In genomic region chr3:59392116-59392515, GRCh38 we compare ENCODE assay signal across 1 cellular context.
TF ChIP-seq lines count a peak whose summit lies in the region.

No MANE protein-coding gene starts in this region.

TF ChIP-seq in H1, 55 proteins besides CTCF, POLR2A, EP300 and RAD21:
- no peak for TF ChIP-seq TCF12 (IDR thresholded peaks at IDR 0.05; ENCODE audit: low read depth, low read length)
- no peak for TF ChIP-seq TAF1 (IDR thresholded peaks at IDR 0.05; ENCODE audit: low read depth, low read length)
- TF ChIP-seq POLR2AphosphoS5 (IDR thresholded peaks at IDR 0.05; ENCODE audit: low read depth, low read length), result no peak
- no peak for TF ChIP-seq NANOG (IDR thresholded peaks at IDR 0.05; ENCODE audit: insufficient read depth, low read depth, low read length, poor library complexity, severe bottlenecking)
- TF ChIP-seq CREB1 (IDR thresholded peaks at IDR 0.05), result no peak
- TF ChIP-seq TBP (IDR thresholded peaks at IDR 0.05; ENCODE audit: low read depth, low read length), result no peak
- no peak for TF ChIP-seq CEBPB (IDR thresholded peaks at IDR 0.05; ENCODE audit: low read depth, low read length)
- no peak for TF ChIP-seq SP4 (IDR thresholded peaks at IDR 0.05; ENCODE audit: low read length)
- TF ChIP-seq FOSL1 (IDR thresholded peaks at IDR 0.05; ENCODE audit: insufficient read depth, low read depth, low read length), result no peak
- no peak for TF ChIP-seq MAX (IDR thresholded peaks at IDR 0.05)
